Comparison of ENCODE assay signal across 1 cellular context in genomic region chr17:489758-490329, GRCh38.
TF ChIP-seq lines count a peak whose summit lies in the region.

No MANE protein-coding gene starts in this region.

TF ChIP-seq in HEK293, 187 proteins besides CTCF, POLR2A, EP300 and RAD21 (continued from another document):
- peak; percentile 40 for TF ChIP-seq ZBTB26 (tag by site-specific recombination; optimal IDR thresholded peaks at IDR 0.05)
- peak; percentile 34; the same call in 1 of the 2 replicates for TF ChIP-seq ZNF398 (tag by site-specific recombination; IDR thresholded peaks at IDR 0.05)
- no peak for TF ChIP-seq ZNF280C (tag by site-specific recombination; IDR thresholded peaks at IDR 0.05)
- 0 out of 2 replicates have a peak, but pooled peaks have one; percentile 19 for TF ChIP-seq ZBTB11 (tag by site-specific recombination; conservative IDR thresholded peaks at IDR 0.05; ENCODE audit: low read depth)
- no peak for TF ChIP-seq ZNF138 (tag by site-specific recombination; IDR thresholded peaks at IDR 0.05; ENCODE audit: borderline replicate concordance)
- no peak for TF ChIP-seq KLF17 (tag by site-specific recombination; IDR thresholded peaks at IDR 0.05)
- no peak for TF ChIP-seq ZNF132 (tag by site-specific recombination; IDR thresholded peaks at IDR 0.05; ENCODE audit: borderline replicate concordance)
- TF ChIP-seq ZSCAN30 (tag by site-specific recombination; IDR thresholded peaks at IDR 0.05), result peak; percentile 54; the same call in 1 of the 2 replicates
- TF ChIP-seq RBAK (tag by site-specific recombination; IDR thresholded peaks at IDR 0.05), result no peak
- peak; percentile 65 for TF ChIP-seq ZBTB8A (tag by site-specific recombination; IDR thresholded peaks at IDR 0.05)
- no peak; the same call in 1 of the 2 replicates for TF ChIP-seq GLIS2 (tag by site-specific recombination; IDR thresholded peaks at IDR 0.05)
- TF ChIP-seq PATZ1 (tag by site-specific recombination; IDR thresholded peaks at IDR 0.05), result no peak; the same call in none of the 2 replicates
- 0 out of 2 replicates have a peak, but pooled peaks have one; percentile 39 for TF ChIP-seq ZFHX2 (tag by site-specific recombination; conservative IDR thresholded peaks at IDR 0.05)
- no peak for TF ChIP-seq ZBTB6 (tag by site-specific recombination; IDR thresholded peaks at IDR 0.05)
- no peak for TF ChIP-seq ZNF561 (tag by site-specific recombination; IDR thresholded peaks at IDR 0.05; ENCODE audit: borderline replicate concordance)
